ENCODE assay signal across 32 cellular contexts in genomic region chr17:26962255-26963162, GRCh38.
DNase-seq lines count a peak whose midpoint lies in the region; ATAC-seq, FAIRE-seq and TF ChIP-seq lines count a peak whose summit lies in the region.
"Had no signal": no experiment of that assay in that cellular context is flagged by ENCODE, and none has a peak within 500 bp of the region (broad histone marks: within the 10 kb centered on the region; RNA-seq: fewer than 3 reads in every experiment).

No MANE protein-coding gene starts in this region.

- no peak for TF ChIP-seq POLR2A in K562 (conservative IDR thresholded peaks at IDR 0.05)

- intact Hi-C loops in activated CD8-positive, alpha-beta T cell treated with anti-CD3 and anti-CD28 coated beads for 36 hours (cut with micrococcal nuclease), result no loop called here
- intact Hi-C loops in K562 (cut with micrococcal nuclease), result no loop called here

- peak overlapping the region; percentile 26 for H3K4me3 Mint-ChIP-seq in activated CD8-positive, alpha-beta T cell treated with anti-CD3 and anti-CD28 coated beads, Interleukin-2, amount 10 ng/mL, durations not matched to agents 7 days and 5 days
- no peak overlapping the region for H3K4me3 Mint-ChIP-seq in activated CD8-positive, alpha-beta T cell treated with anti-CD3 and anti-CD28 coated beads for 36 hours
- peak overlapping the region; percentile 47; the same call in 2 of the 3 replicates for H3K4me3 Mint-ChIP-seq in GM23338
- H3K4me3 Mint-ChIP-seq: activated T-cell treated with anti-CD3 and anti-CD28 coated beads, Interleukin-2, amount 50 U/mL, for 4 hours; endodermal cell; neural crest cell had no signal

- H3K4me3 ChIP-seq in GM23338, result no peak overlapping the region
- H3K4me3 ChIP-seq in K562, result peak overlapping the region; percentile 24
- H3K4me3 ChIP-seq in small intestine (ENCODE audit: low read depth in 1 of 2, low read length in 2 of 2), result peak overlapping the region; percentile 1 to 3
- no peak overlapping the region for H3K4me3 ChIP-seq in effector memory CD4-positive, alpha-beta T cell (ENCODE audit: insufficient read depth, low read depth, low read length, poor library complexity, severe bottlenecking)
- H3K4me3 ChIP-seq: A549, coronary artery, esophagus squamous epithelium, gastrocnemius medialis, GM12878, lung, skin epidermis, suprapubic skin, vagina had no signal

- peaks cover 9% of the 10 kb centered on the region for H3K27me3 Mint-ChIP-seq in activated CD8-positive, alpha-beta T cell treated with anti-CD3 and anti-CD28 coated beads, Interleukin-2, amount 10 ng/mL, durations not matched to agents 7 days and 5 days (ENCODE audit: low read depth)
- peaks cover 7% of the 10 kb centered on the region for H3K27me3 Mint-ChIP-seq in activated CD8-positive, alpha-beta T cell treated with anti-CD3 and anti-CD28 coated beads for 36 hours
- H3K27me3 Mint-ChIP-seq in GM23338 (ENCODE audit: insufficient read depth, low read depth, poor library complexity), result peaks cover 5% of the 10 kb centered on the region

- H3K27me3 ChIP-seq in GM23338 (ENCODE audit: insufficient read depth), result no peaks in the 10 kb centered on the region
- no peaks in the 10 kb centered on the region for H3K27me3 ChIP-seq in K562 (ENCODE audit: control insufficient read depth in 2 of 2, insufficient read depth in 2 of 2, low read length in 2 of 2)
- H3K27me3 ChIP-seq in small intestine (ENCODE audit: control insufficient read depth in 2 of 2, insufficient read depth in 2 of 2, low read length in 2 of 2), result peaks cover 0 to 6% of the 10 kb centered on the region in 2 donors
- no peaks in the 10 kb centered on the region for H3K27me3 ChIP-seq in effector memory CD4-positive, alpha-beta T cell (replicated peaks; ENCODE audit: control insufficient read depth, insufficient read depth, low read length, poor library complexity, severe bottlenecking)
- H3K27me3 ChIP-seq: vagina had no signal

- no peak for TF ChIP-seq EP300 in K562 (IDR thresholded peaks at IDR 0.05; ENCODE audit: low read length)

- H2AFZ ChIP-seq in GM23338, result no peak overlapping the region
- H2AFZ ChIP-seq in K562 (ENCODE audit: low read depth, low read length), result no peak overlapping the region

- TF ChIP-seq RAD21 in K562 (CRISPR knock-in tag; conservative IDR thresholded peaks at IDR 0.05 in 1 of 2, IDR thresholded peaks at IDR 0.05 in 1 of 2), result no peak

- H3K36me3 Mint-ChIP-seq in activated CD8-positive, alpha-beta T cell treated with anti-CD3 and anti-CD28 coated beads, Interleukin-2, amount 10 ng/mL, durations not matched to agents 7 days and 5 days (ENCODE audit: low read depth), result peaks cover 4% of the 10 kb centered on the region
- H3K36me3 Mint-ChIP-seq in activated CD8-positive, alpha-beta T cell treated with anti-CD3 and anti-CD28 coated beads for 36 hours (ENCODE audit: low read depth), result peaks cover 3% of the 10 kb centered on the region
- peaks cover 14% of the 10 kb centered on the region for H3K36me3 Mint-ChIP-seq in GM23338 (ENCODE audit: low read depth)

- H3K27ac Mint-ChIP-seq in activated CD8-positive, alpha-beta T cell treated with anti-CD3 and anti-CD28 coated beads, Interleukin-2, amount 10 ng/mL, durations not matched to agents 7 days and 5 days, result no peak overlapping the region
- H3K27ac Mint-ChIP-seq in activated CD8-positive, alpha-beta T cell treated with anti-CD3 and anti-CD28 coated beads for 36 hours, result no peak overlapping the region
- no peak overlapping the region for H3K27ac Mint-ChIP-seq in GM23338
- H3K27ac Mint-ChIP-seq: endodermal cell had no signal

- no peaks in the 10 kb centered on the region for H3F3A ChIP-seq in GM23338 (replicated peaks; ENCODE audit: low read depth)

- DNase-seq in activated CD8-positive, alpha-beta T cell treated with anti-CD3 and anti-CD28 coated beads, Interleukin-2, amount 10 ng/mL, durations not matched to agents 7 days and 5 days, result no peak
- DNase-seq in activated CD8-positive, alpha-beta T cell treated with anti-CD3 and anti-CD28 coated beads for 36 hours, result no peak
- DNase-seq in GM23338 (ENCODE audit: low spot score) (no peak), K562 (ENCODE audit: extremely low read depth in 1 of 4, low spot score in 3 of 4) (peak in 2 of 4 experiments; percentile 1), small intestine (no peak), foreskin melanocyte (no peak)
- DNase-seq in effector memory CD4-positive, alpha-beta T cell, result no peak
- DNase-seq: activated CD4-positive, CD25-positive, alpha-beta regulatory T cell; activated naive CD4-positive, alpha-beta T cell; activated T-cell treated with anti-CD3 and anti-CD28 coated beads, Interleukin-2, amount 50 U/mL, for 4 hours; amniotic stem cell; DMS79 treated with DMSO at 0.1 percent for 48 hours; endodermal cell; esophagus squamous epithelium; gastrocnemius medialis; IMR-90; NCI-H2081; NCI-H345; NCI-H748 treated with DMSO at 0.1 percent for 48 hours; stimulated activated CD4-positive, alpha-beta T cell treated with anti-CD3 and anti-CD28 coated beads, Interleukin-2, amount 100 ng/mL, for 24 hours had no signal

- no peaks in the 10 kb centered on the region for H3K9me1 ChIP-seq in K562 (ENCODE audit: control insufficient read depth, insufficient read depth, low read length)

- H3K4me1 Mint-ChIP-seq in activated CD8-positive, alpha-beta T cell treated with anti-CD3 and anti-CD28 coated beads, Interleukin-2, amount 10 ng/mL, durations not matched to agents 7 days and 5 days (ENCODE audit: low read depth), result no peaks in the 10 kb centered on the region
- H3K4me1 Mint-ChIP-seq in activated CD8-positive, alpha-beta T cell treated with anti-CD3 and anti-CD28 coated beads for 36 hours (ENCODE audit: low read depth), result no peaks in the 10 kb centered on the region
- no peaks in the 10 kb centered on the region for H3K4me1 Mint-ChIP-seq in GM23338
- H3K4me1 Mint-ChIP-seq: endodermal cell, neural crest cell had no signal

- H3K79me2 ChIP-seq in GM23338 (replicated peaks; ENCODE audit: insufficient read depth) (no peaks in the 10 kb centered on the region), K562 (ENCODE audit: control insufficient read depth, insufficient read depth, low read length) (no peaks in the 10 kb centered on the region)

- in situ Hi-C loops in K562 (cut with MboI), result no loop called here

- H3K4me2 ChIP-seq in GM23338 (no peak overlapping the region), K562 (ENCODE audit: insufficient read depth, low read length) (no peak overlapping the region)
- H3K4me2 ChIP-seq: A549 had no signal

- H3K9me3 ChIP-seq in K562 (replicated peaks; ENCODE audit: control insufficient read depth, insufficient read depth, low read depth, low read length) (no peaks in the 10 kb centered on the region), small intestine (ENCODE audit: control insufficient read depth, low read depth) (no peaks in the 10 kb centered on the region)
- H3K9me3 ChIP-seq in effector memory CD4-positive, alpha-beta T cell (ENCODE audit: control insufficient read depth, low read length), result no peaks in the 10 kb centered on the region
- H3K9me3 ChIP-seq: A549, gastrocnemius medialis, suprapubic skin, vagina had no signal

- 48% methylated on average over 48 of the region's 91 CpGs for WGBS in K562 (ENCODE audit: insufficient coverage, low coverage, missing lambda C conversion rate)
- WGBS in small intestine, 3 donors, result 46 to 47% (median 46%) methylated on average over 78 to 91 of the region's 91 CpGs

- no peaks in the 10 kb centered on the region for H3K9me2 ChIP-seq in GM23338 (ENCODE audit: insufficient read depth)

- no TSS peak for BruUV-seq in K562 (replicated peaks; lab: Mats Ljungman, UMichigan)

- H3K36me3 ChIP-seq in GM23338 (ENCODE audit: insufficient read depth) (peaks cover 4% of the 10 kb centered on the region; the same call in 1 of the 2 replicates), K562 (ENCODE audit: control insufficient read depth, insufficient read depth, low read length) (no peaks in the 10 kb centered on the region), small intestine (ENCODE audit: control insufficient read depth in 2 of 2, insufficient read depth in 2 of 2, low read length in 2 of 2) (no peaks in the 10 kb centered on the region)
- H3K36me3 ChIP-seq in effector memory CD4-positive, alpha-beta T cell (ENCODE audit: control insufficient read depth, insufficient read depth, low read length), result no peaks in the 10 kb centered on the region
- H3K36me3 ChIP-seq: esophagus squamous epithelium, gastrocnemius medialis, suprapubic skin, vagina had no signal

- FAIRE-seq in K562 (lab: Jason Lieb, UNC), result no peak
- FAIRE-seq in small intestine (lab: Jason Lieb, UNC), result no peak
- FAIRE-seq: A549, bronchial epithelial cell, GM12878 had no signal

- H4K20me1 ChIP-seq in GM23338 (replicated peaks; ENCODE audit: insufficient read depth) (no peaks in the 10 kb centered on the region), K562 (replicated peaks; ENCODE audit: control insufficient read depth, insufficient read depth, low read length) (no peaks in the 10 kb centered on the region)

- H3K9me3 Mint-ChIP-seq in activated CD8-positive, alpha-beta T cell treated with anti-CD3 and anti-CD28 coated beads, Interleukin-2, amount 10 ng/mL, durations not matched to agents 7 days and 5 days (ENCODE audit: insufficient read depth), result peaks cover 4% of the 10 kb centered on the region
- H3K9me3 Mint-ChIP-seq in activated CD8-positive, alpha-beta T cell treated with anti-CD3 and anti-CD28 coated beads for 36 hours, result peaks cover 9% of the 10 kb centered on the region
- H3K9me3 Mint-ChIP-seq in GM23338, result peaks cover 45% of the 10 kb centered on the region

- ATAC-seq in activated CD8-positive, alpha-beta T cell treated with anti-CD3 and anti-CD28 coated beads, Interleukin-2, amount 10 ng/mL, durations not matched to agents 7 days and 5 days, result no peak
- no peak for ATAC-seq in activated CD8-positive, alpha-beta T cell treated with anti-CD3 and anti-CD28 coated beads for 36 hours
- no peak for ATAC-seq in GM23338
- no peak for ATAC-seq in K562
- ATAC-seq in GM19467 (IDR thresholded peaks at IDR 0.05; ENCODE audit: unreplicated experiment), result no peak
- ATAC-seq: A549; activated T-cell treated with anti-CD3 and anti-CD28 coated beads, Interleukin-2, amount 50 U/mL, for 4 hours; gastrocnemius medialis; GM12878; HCT116; Right ventricle myocardium inferior had no signal

- no peak for TF ChIP-seq CTCF in activated CD8-positive, alpha-beta T cell treated with anti-CD3 and anti-CD28 coated beads for 36 hours (IDR thresholded peaks at IDR 0.05)
- no peak for TF ChIP-seq CTCF in GM23338 (conservative IDR thresholded peaks at IDR 0.05; ENCODE audit: low read depth in 2 of 2)
- TF ChIP-seq CTCF in K562 (IDR thresholded peaks at IDR 0.05 in 2 of 3, conservative IDR thresholded peaks at IDR 0.05 in 1 of 3; ENCODE audit: insufficient read depth in 2 of 3, low read depth in 1 of 3, low read length in 3 of 3), result no peak

- H3K27ac ChIP-seq in GM23338 (ENCODE audit: low read depth) (no peak overlapping the region), K562 (ENCODE audit: extremely low read depth, low read depth, low read length) (no peak overlapping the region), small intestine (ENCODE audit: low read depth in 1 of 2, low read length in 1 of 2) (no peak overlapping the region)
- no peak overlapping the region for H3K27ac ChIP-seq in effector memory CD4-positive, alpha-beta T cell (ENCODE audit: insufficient read depth, low read length, poor library complexity, severe bottlenecking)
- H3K27ac ChIP-seq: A549, coronary artery, esophagus squamous epithelium, gastrocnemius medialis, skin epidermis, suprapubic skin, vagina had no signal

- CTCF ChIA-PET in activated CD8-positive, alpha-beta T cell treated with anti-CD3 and anti-CD28 coated beads, Interleukin-2, amount 10 ng/mL, durations not matched to agents 7 days and 5 days (lab: Charles Lee), result no interaction called here
- CTCF ChIA-PET in activated CD8-positive, alpha-beta T cell treated with anti-CD3 and anti-CD28 coated beads for 36 hours (lab: Charles Lee), result no interaction called here
- CTCF ChIA-PET in K562 (lab: Yijun Ruan, JAX; ENCODE audit: low intra/inter-chr PET ratio), result no interaction called here

- H3K4me1 ChIP-seq in GM23338 (ENCODE audit: insufficient read depth) (no peaks in the 10 kb centered on the region), K562 (replicated peaks in 1 of 2; ENCODE audit: control insufficient read depth in 2 of 2, insufficient read depth in 2 of 2, low read length in 2 of 2) (peaks cover 0 to 7% of the 10 kb centered on the region in 2 experiments; a peak in 1 of 5 replicates), small intestine (ENCODE audit: control insufficient read depth in 2 of 2, insufficient read depth in 1 of 2, low read depth in 1 of 2, low read length in 1 of 2) (no peaks in the 10 kb centered on the region)
- H3K4me1 ChIP-seq in effector memory CD4-positive, alpha-beta T cell (ENCODE audit: control insufficient read depth, insufficient read depth, low read length, poor library complexity, severe bottlenecking), result no peaks in the 10 kb centered on the region
- H3K4me1 ChIP-seq: A549, esophagus squamous epithelium, gastrocnemius medialis, suprapubic skin, vagina had no signal

- H3K9ac ChIP-seq in K562 (ENCODE audit: insufficient read depth in 1 of 2, low read depth in 2 of 2, low read length in 2 of 2), result no peak overlapping the region; a peak in 1 of 4 replicates

- POLR2A ChIA-PET in activated CD8-positive, alpha-beta T cell treated with anti-CD3 and anti-CD28 coated beads, Interleukin-2, amount 10 ng/mL, durations not matched to agents 7 days and 5 days (lab: Charles Lee), result no interaction called here
- POLR2A ChIA-PET in activated CD8-positive, alpha-beta T cell treated with anti-CD3 and anti-CD28 coated beads for 36 hours (lab: Charles Lee), result no interaction called here
- POLR2A ChIA-PET in K562 (lab: Yijun Ruan, JAX), result no interaction called here

Comparison
In these comparisons a context has a peak if more than half of its experiments do, and no peak if none do; other contexts are left out.
1. H3K4me3 ChIP-seq: peak in K562 (single experiment) and small intestine (2 of 2); none in GM23338 (single experiment) and effector memory CD4-positive, alpha-beta T cell (single experiment).